Comparison of ENCODE assay signal across 7 cellular contexts in the genomic region with DNA sequence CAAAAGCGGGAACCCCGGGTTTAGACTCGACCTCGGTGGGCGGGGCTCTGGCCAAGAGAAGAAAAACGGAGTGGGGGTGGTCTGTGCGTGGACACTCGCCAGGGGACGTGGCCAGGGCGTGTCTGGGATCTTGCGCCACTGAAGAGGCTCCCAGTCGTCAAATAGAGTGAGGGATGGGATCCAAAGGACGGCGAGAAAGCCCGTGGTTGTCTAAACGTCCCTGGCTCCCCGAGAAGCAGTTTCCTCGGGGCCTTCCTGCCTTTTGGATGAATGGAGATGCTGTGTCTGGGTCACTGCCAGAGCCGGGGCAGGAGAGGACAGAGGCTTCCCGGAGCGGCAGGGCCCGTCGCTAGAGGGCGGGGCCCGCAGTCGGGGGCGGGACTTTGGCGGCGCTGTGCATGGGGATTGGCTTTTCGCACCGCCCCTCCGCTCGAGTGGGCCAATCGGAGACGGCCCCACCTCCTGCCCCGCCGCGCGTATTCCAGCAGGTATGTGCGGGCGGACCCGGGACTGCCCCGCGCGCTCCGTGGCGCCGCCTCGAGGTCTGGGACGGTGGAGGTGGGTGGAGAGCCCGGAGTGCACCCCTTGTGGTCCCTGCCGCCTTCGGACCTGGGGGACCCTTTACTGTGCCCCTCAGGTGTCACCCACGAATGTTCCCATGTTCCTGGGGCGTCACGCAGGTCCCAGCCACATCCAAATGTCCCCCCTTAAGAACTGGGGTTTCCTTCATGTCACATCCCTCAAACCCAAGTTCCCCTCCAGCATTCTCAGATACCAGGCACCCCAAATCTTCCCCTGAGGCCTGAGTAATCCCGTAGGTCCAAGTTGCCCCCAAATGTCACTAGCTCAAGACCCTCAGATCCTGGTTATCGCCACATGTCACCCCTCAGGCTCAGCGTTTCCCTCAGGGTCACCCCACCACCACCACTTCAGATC.
A peak's percentile ranks its signal among the peaks of the same experiment; 100 is the strongest.
DNase-seq lines count a peak whose midpoint lies in the region; ATAC-seq and FAIRE-seq lines count a peak whose summit lies in the region.

No MANE protein-coding gene starts in this region.

- ATAC-seq in HG02970 (IDR thresholded peaks at IDR 0.05; ENCODE audit: low FRiP score, unreplicated experiment): peak; percentile 66
- ATAC-seq in activated CD4-positive, CD25-positive, alpha-beta regulatory T cell treated with anti-CD3 and anti-CD28 coated beads, Interleukin-2, amount 50 U/mL, for 24 hours: peak; percentile 89 to 91

- FAIRE-seq in GM18507 (lab: Jason Lieb, UNC): peak; percentile 91

- peak; percentile 95 for DNase-seq in GM18507 (ENCODE audit: extremely low spot score, insufficient read length, low read depth)
- DNase-seq in NCI-H2196 (lab: John Stamatoyannopoulos, UW; ENCODE audit: unreplicated experiment): peak; percentile 95
- DNase-seq in cerebellar nuclear complex (lab: John Stamatoyannopoulos, UW): peak; percentile 53 to 55
- peak; percentile 77 for DNase-seq in kidney glomerular epithelial cell (lab: John Stamatoyannopoulos, UW)
- peak in 3 of 4 experiments; percentile 83 to 94 (median 90) for DNase-seq in stimulated activated CD4-positive, alpha-beta T cell treated with anti-CD3 and anti-CD28 coated beads, Interleukin-1b, Interleukin-23, amount 100 ng/mL, for 24 hours (ENCODE audit: low read depth in 4 of 4, low spot score in 1 of 4)

Comparison
In these comparisons a context has a peak if more than half of its experiments do, and no peak if none do; other contexts are left out.
1. Peak in every context shown above with its lines: DNase-seq and ATAC-seq.